In the genomic region with DNA sequence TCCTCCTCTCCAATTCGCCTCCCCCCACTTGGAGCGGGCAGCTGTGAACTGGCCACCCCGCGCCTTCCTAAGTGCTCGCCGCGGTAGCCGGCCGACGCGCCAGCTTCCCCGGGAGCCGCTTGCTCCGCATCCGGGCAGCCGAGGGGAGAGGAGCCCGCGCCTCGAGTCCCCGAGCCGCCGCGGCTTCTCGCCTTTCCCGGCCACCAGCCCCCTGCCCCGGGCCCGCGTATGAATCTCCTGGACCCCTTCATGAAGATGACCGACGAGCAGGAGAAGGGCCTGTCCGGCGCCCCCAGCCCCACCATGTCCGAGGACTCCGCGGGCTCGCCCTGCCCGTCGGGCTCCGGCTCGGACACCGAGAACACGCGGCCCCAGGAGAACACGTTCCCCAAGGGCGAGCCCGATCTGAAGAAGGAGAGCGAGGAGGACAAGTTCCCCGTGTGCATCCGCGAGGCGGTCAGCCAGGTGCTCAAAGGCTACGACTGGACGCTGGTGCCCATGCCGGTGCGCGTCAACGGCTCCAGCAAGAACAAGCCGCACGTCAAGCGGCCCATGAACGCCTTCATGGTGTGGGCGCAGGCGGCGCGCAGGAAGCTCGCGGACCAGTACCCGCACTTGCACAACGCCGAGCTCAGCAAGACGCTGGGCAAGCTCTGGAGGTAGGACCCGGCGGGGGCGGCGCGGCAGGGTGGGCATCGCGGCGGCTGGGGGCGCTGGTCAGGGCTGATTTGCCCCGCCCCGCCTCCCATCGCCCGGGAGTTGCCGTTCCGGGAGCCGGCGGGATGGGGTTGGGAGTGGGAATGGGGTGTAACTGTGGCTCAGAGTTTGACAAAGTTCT, we compare ENCODE assay signal across 8 cellular contexts.
A peak's percentile ranks its signal among the peaks of the same experiment; 100 is the strongest.
DNase-seq lines count a peak whose midpoint lies in the region; ATAC-seq lines count a peak whose summit lies in the region.

No MANE protein-coding gene starts in this region.

- intact Hi-C loops in posterior cingulate gyrus (cut with DNase I), result loop anchor here (10.0 kb wide), 2 partner anchors 213 to 303 kb away; no protein-coding TSS in a partner anchor

- H3K9me3 ChIP-seq in SK-N-MC (ENCODE audit: low read depth, low read length), result no peaks in the 10 kb centered on the region

- H3K9ac ChIP-seq in SK-N-MC (ENCODE audit: insufficient read length), result no peak overlapping the region

- peak overlapping the region; percentile 76 for H3K4me3 ChIP-seq in SK-N-MC

- DNase-seq in NCI-H748 (lab: John Stamatoyannopoulos, UW; ENCODE audit: unreplicated experiment) (peak; percentile 78), NCI-H748 treated with DMSO at 0.1 percent for 48 hours (lab: John Stamatoyannopoulos, UW) (no peak), SK-N-MC (ENCODE audit: low read depth, low spot score) (no peak), glomerular visceral epithelial cell (ENCODE audit: extremely low spot score) (peak; percentile 58), posterior cingulate gyrus (peak in 7 of 10 donors; percentile 37 to 92 (median 59)), NAMALWA (ENCODE audit: low spot score) (no peak), DMS79 treated with DMSO at 0.1 percent for 48 hours (lab: John Stamatoyannopoulos, UW) (no peak)

- H3K27ac ChIP-seq in SK-N-MC, result no peak overlapping the region

- H3K36me3 ChIP-seq in SK-N-MC (ENCODE audit: insufficient read depth, low read length), result no peaks in the 10 kb centered on the region; the same call in 1 of the 2 replicates

- peak; percentile 0 for ATAC-seq in HG02938 (IDR thresholded peaks at IDR 0.05; ENCODE audit: unreplicated experiment)

Comparison
In these comparisons a context has a peak if more than half of its experiments do, and no peak if none do; other contexts are left out.
1. DNase-seq: peak in NCI-H748 (single experiment), glomerular visceral epithelial cell (single experiment) and posterior cingulate gyrus (7 of 10); none in NCI-H748 treated with DMSO at 0.1 percent for 48 hours (single experiment), SK-N-MC (single experiment), NAMALWA (single experiment) and DMS79 treated with DMSO at 0.1 percent for 48 hours (single experiment).